ENCODE assay signal across 8 cellular contexts in genomic region chr22:42313804-42314581, GRCh38. TPM values are rescaled to one million over a fixed set of nuclear protein-coding genes. Genes with fewer than 3 reads are reported as not detected.
DNase-seq lines count a peak whose midpoint lies in the region; ATAC-seq and TF ChIP-seq lines count a peak whose summit lies in the region.

No MANE protein-coding gene starts in this region.

- CTCF ChIA-PET in AG04449 (lab: Yijun Ruan, JAX) = no interaction called here
- CTCF ChIA-PET in activated CD4-positive, alpha-beta memory T cell treated with anti-CD3 and anti-CD28 coated beads for 36 hours (lab: Charles Lee) = interaction anchor here (0.6 to 2.4 kb wide), 5 partner anchors 47 to 197 kb away, joined by 3 to 7 read pairs (median 4); no protein-coding TSS in a partner anchor

- H3K27ac Mint-ChIP-seq in activated CD4-positive, alpha-beta memory T cell treated with anti-CD3 and anti-CD28 coated beads for 36 hours = peak overlapping the region; percentile 25

- H3K4me3 ChIP-seq in AG04449 (ENCODE audit: low read depth, low read length) = no peak overlapping the region

- H3K36me3 Mint-ChIP-seq in activated CD4-positive, alpha-beta memory T cell treated with anti-CD3 and anti-CD28 coated beads for 36 hours = no peaks in the 10 kb centered on the region

- no peaks in the 10 kb centered on the region for H3K9me3 Mint-ChIP-seq in activated CD4-positive, alpha-beta memory T cell treated with anti-CD3 and anti-CD28 coated beads for 36 hours

- intact Hi-C loops in activated CD4-positive, alpha-beta memory T cell treated with anti-CD3 and anti-CD28 coated beads for 36 hours (cut with micrococcal nuclease) = loop anchor here (5.0 kb wide), 1 partner anchor 137 kb away; no protein-coding TSS in a partner anchor

- peaks cover 8% of the 10 kb centered on the region for H3K27me3 ChIP-seq in foreskin keratinocyte

- peaks cover 36% of the 10 kb centered on the region for H3K4me1 Mint-ChIP-seq in activated CD4-positive, alpha-beta memory T cell treated with anti-CD3 and anti-CD28 coated beads for 36 hours (ENCODE audit: low read depth)

- DNase-seq in AG04449 (ENCODE audit: low read depth, low spot score) (no peak), NCI-H2196 treated with DMSO at 0.1 percent for 48 hours (lab: John Stamatoyannopoulos, UW; ENCODE audit: unreplicated experiment) (peak; percentile 87), foreskin keratinocyte (peak; percentile 58 to 72), retina (peak; percentile 76)
- DNase-seq in activated CD4-positive, alpha-beta memory T cell treated with anti-CD3 and anti-CD28 coated beads for 36 hours = peak; percentile 59

- peak; percentile 45 for ATAC-seq in foreskin keratinocyte
- no peak for ATAC-seq in HG03175 (IDR thresholded peaks at IDR 0.05; ENCODE audit: unreplicated experiment)
- ATAC-seq in HG02870 (IDR thresholded peaks at IDR 0.05; ENCODE audit: unreplicated experiment) = no peak

- no peak overlapping the region for H3K4me3 Mint-ChIP-seq in activated CD4-positive, alpha-beta memory T cell treated with anti-CD3 and anti-CD28 coated beads for 36 hours

- peaks cover 16% of the 10 kb centered on the region for H3K4me1 ChIP-seq in foreskin keratinocyte

- TF ChIP-seq CTCF in AG04449 (IDR thresholded peaks at IDR 0.05; ENCODE audit: insufficient read depth, low read length, missing control alignments) (peak; percentile 17), GM12873 (IDR thresholded peaks at IDR 0.05; ENCODE audit: insufficient read depth, low read depth, low read length, missing control alignments) (peak; percentile 39), foreskin keratinocyte (conservative IDR thresholded peaks at IDR 0.05) (peak; percentile 65)

- no peaks in the 10 kb centered on the region for H3K27me3 Mint-ChIP-seq in activated CD4-positive, alpha-beta memory T cell treated with anti-CD3 and anti-CD28 coated beads for 36 hours

- H3K27ac ChIP-seq in foreskin keratinocyte = no peak overlapping the region

- POLR2A ChIA-PET in AG04449 (lab: Yijun Ruan, JAX) = interaction anchor here (0.5 kb wide), 1 partner anchor 10 kb away, joined by 3 read pairs; no protein-coding TSS in a partner anchor
- POLR2A ChIA-PET in activated CD4-positive, alpha-beta memory T cell treated with anti-CD3 and anti-CD28 coated beads for 36 hours (lab: Charles Lee) = no interaction called here

RNA-seq across cellular contexts. Expression of gene TCF20, which starts 43.5 kb away (rescaled TPM):
- total RNA-seq in activated CD4-positive, alpha-beta memory T cell treated with anti-CD3 and anti-CD28 coated beads for 36 hours = 10 to 100 TPM; 69.6 to 71.6 TPM
- total RNA-seq in foreskin keratinocyte = 54.4 and 55.9 TPM in 2 replicates
- polyA plus RNA-seq in foreskin keratinocyte = 9.9 and 11.9 TPM in 2 replicates
